ENCODE assay signal across 2 cellular contexts in genomic region chr19:45070861-45071544, GRCh38.
TF ChIP-seq lines count a peak whose summit lies in the region.

No MANE protein-coding gene starts in this region.

TF ChIP-seq in GM12891, 5 proteins besides CTCF, POLR2A, EP300 and RAD21:
- no peak for TF ChIP-seq PAX5 (IDR thresholded peaks at IDR 0.05; ENCODE audit: insufficient read depth, low read length, severe bottlenecking)
- TF ChIP-seq POU2F2 (IDR thresholded peaks at IDR 0.05; ENCODE audit: low read depth, low read length) = no peak
- TF ChIP-seq TAF1 (IDR thresholded peaks at IDR 0.05; ENCODE audit: low read depth, low read length) = no peak
- peak; percentile 66; the same call in 1 of the 2 replicates for TF ChIP-seq POLR2AphosphoS5 (IDR thresholded peaks at IDR 0.05; ENCODE audit: low read depth, low read length)
- TF ChIP-seq SPI1 (IDR thresholded peaks at IDR 0.05; ENCODE audit: low read depth, low read length) = no peak

TF ChIP-seq in GM12878, 131 proteins besides CTCF, POLR2A, EP300 and RAD21:
- TF ChIP-seq POLR2AphosphoS5 (IDR thresholded peaks at IDR 0.05; ENCODE audit: low read length) (peak; percentile 57; the same call in 1 of the 2 replicates), ZNF687 (IDR thresholded peaks at IDR 0.05) (no peak)
